In the genomic region with DNA sequence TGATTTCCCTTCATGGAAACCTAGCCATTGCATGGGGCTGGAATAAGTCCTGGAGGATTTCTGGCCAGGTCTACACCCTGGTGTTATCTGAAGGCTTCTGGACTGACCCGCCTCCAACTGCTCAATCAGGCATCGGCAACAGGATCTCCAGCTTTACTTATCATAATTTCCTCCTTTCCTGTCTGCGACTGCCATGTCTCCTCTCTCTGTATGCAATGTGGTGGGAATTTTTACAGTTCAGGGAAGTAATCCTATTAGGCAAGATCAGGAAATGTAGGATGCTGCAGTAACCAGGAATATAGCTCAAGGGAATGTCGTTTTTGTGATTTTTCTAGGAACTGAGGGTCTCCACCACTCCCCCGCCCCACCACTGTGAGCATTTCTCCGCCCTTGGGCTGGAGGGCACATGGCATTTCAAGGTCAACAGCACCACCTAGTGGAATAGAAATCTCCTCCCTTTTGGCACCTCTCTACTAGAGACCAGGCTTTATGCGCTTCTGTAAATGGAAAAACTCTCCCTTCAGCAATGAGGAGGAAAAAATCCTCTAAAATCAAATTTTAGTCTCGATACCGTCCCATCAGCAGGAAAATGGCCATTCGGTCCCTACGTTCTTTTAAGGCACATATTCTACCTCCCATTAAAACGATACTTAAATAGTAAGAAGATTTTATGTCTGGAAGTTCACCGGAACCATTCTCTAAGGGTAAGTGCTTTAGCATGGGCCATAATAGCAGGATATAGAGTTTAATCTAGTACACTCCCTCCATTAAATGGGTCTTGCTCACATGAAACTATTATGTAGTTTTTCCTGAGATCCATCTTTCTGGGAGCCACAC, we compare ENCODE assay signal across 7 cellular contexts.
DNase-seq lines count a peak whose midpoint lies in the region; ATAC-seq and TF ChIP-seq lines count a peak whose summit lies in the region.

No MANE protein-coding gene starts in this region.

- no peak overlapping the region for H3K9ac ChIP-seq in KMS-11

- no peak overlapping the region for H3K4me3 ChIP-seq in KMS-11 (IDR thresholded peaks at IDR 0.05; ENCODE audit: insufficient read depth, low read depth, low read length)
- no peak overlapping the region for H3K4me3 ChIP-seq in sigmoid colon

- no peaks in the 10 kb centered on the region for H3K27me3 ChIP-seq in KMS-11 (ENCODE audit: insufficient read depth, low read depth)
- H3K27me3 ChIP-seq in sigmoid colon, result no peaks in the 10 kb centered on the region

- no peak for TF ChIP-seq POLR2A in sigmoid colon (IDR thresholded peaks at IDR 0.05)

- H3K79me2 ChIP-seq in KMS-11 (ENCODE audit: insufficient read depth, low read depth), result no peaks in the 10 kb centered on the region

- H3K4me1 ChIP-seq in KMS-11 (ENCODE audit: low read depth, poor library complexity, severe bottlenecking), result peaks cover 6% of the 10 kb centered on the region
- no peaks in the 10 kb centered on the region for H3K4me1 ChIP-seq in sigmoid colon

- intact Hi-C loops in sigmoid colon (cut with DNase I), result loop anchor here (5.0 kb wide), 2 partner anchors 229 to 609 kb away; no protein-coding TSS in a partner anchor

- H3K4me2 ChIP-seq in KMS-11, result peak overlapping the region; percentile 20; the same call in 1 of the 2 replicates

- H2AFZ ChIP-seq in KMS-11 (ENCODE audit: low read depth), result peak overlapping the region; percentile 26; the same call in 1 of the 2 replicates

- TF ChIP-seq EP300 in sigmoid colon (IDR thresholded peaks at IDR 0.05), result no peak

- H3K9me3 ChIP-seq in sigmoid colon, result no peaks in the 10 kb centered on the region

- ATAC-seq in GM21786 (IDR thresholded peaks at IDR 0.05; ENCODE audit: unreplicated experiment), result peak; percentile 90

- no peaks in the 10 kb centered on the region for H4K20me1 ChIP-seq in KMS-11 (ENCODE audit: insufficient read depth)

- H3K27ac ChIP-seq in KMS-11, result no peak overlapping the region
- no peak overlapping the region for H3K27ac ChIP-seq in sigmoid colon

- 36 to 57% methylated on average over 13 of the region's 13 CpGs for WGBS in sigmoid colon, 2 donors

- H3K36me3 ChIP-seq in KMS-11 (ENCODE audit: insufficient read depth) (no peaks in the 10 kb centered on the region), sigmoid colon (no peaks in the 10 kb centered on the region)

- peak; percentile 75 for TF ChIP-seq CTCF in GM12872 (IDR thresholded peaks at IDR 0.05; ENCODE audit: insufficient read depth, low read depth, low read length)
- TF ChIP-seq CTCF in KMS-11 (conservative IDR thresholded peaks at IDR 0.05; ENCODE audit: low read depth, low read length), result peak; percentile 93
- peak in 3 of 4 experiments; percentile 52 to 59 (median 58) for TF ChIP-seq CTCF in sigmoid colon (IDR thresholded peaks at IDR 0.05)

- DNase-seq in SHP77 (lab: John Stamatoyannopoulos, UW) (peak; percentile 50 to 63), amniotic stem cell (lab: John Stamatoyannopoulos, UW) (peak; percentile 14), hepatic stellate cell (ENCODE audit: low spot score) (peak; percentile 12), sigmoid colon (no peak)
